12 cellular contexts compared by ENCODE assay signal in the genomic region with DNA sequence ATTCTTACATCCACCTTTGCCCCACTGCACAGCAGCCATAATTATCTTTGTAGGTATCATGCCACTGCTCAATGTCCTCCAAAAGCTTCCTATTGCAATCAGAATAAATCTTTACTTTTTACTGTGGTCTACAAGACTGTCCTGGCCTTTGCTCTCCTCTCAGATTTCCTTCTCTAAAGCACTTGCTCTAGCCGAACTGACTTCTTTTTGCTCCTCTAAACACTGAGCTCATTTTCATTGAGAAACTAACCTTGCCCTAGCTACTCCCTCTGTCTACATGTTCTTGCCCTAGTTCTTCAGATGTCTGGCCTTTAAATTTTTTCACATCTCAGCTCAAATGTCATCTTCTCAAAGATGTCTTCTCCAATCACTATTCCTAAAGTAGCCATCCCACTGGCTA.
DNase-seq lines count a peak whose midpoint lies in the region; ATAC-seq and TF ChIP-seq lines count a peak whose summit lies in the region.
"Had no signal": no experiment of that assay in that cellular context is flagged by ENCODE, and none has a peak within 500 bp of the region (broad histone marks: within the 10 kb centered on the region; RNA-seq: fewer than 3 reads in every experiment).

No MANE protein-coding gene starts in this region.

- no peak for TF ChIP-seq CTCF in brain microvascular endothelial cell (IDR thresholded peaks at IDR 0.05; ENCODE audit: low read depth, low read length, missing control alignments)

- ATAC-seq in GM18519 (IDR thresholded peaks at IDR 0.05; ENCODE audit: low FRiP score, unreplicated experiment) (peak; percentile 36), GM21423 (IDR thresholded peaks at IDR 0.05; ENCODE audit: unreplicated experiment) (peak; percentile 41), HG02981 (IDR thresholded peaks at IDR 0.05; ENCODE audit: unreplicated experiment) (peak; percentile 43), HG03575 (IDR thresholded peaks at IDR 0.05; ENCODE audit: extremely low read depth, insufficient number of reproducible peaks, low FRiP score, unreplicated experiment) (peak; percentile 43)

- H3K4me3 ChIP-seq in brain microvascular endothelial cell (ENCODE audit: low read depth, low read length): no peak overlapping the region
- H3K4me3 ChIP-seq: BLaER1 treated with 17β-estradiol and CSF1 and Interleukin-3, amounts not matched to agents 10 nM and 100 nM had no signal

- DNase-seq in brain microvascular endothelial cell (no peak), inferior parietal cortex (ENCODE audit: extremely low spot score) (no peak), A172 (ENCODE audit: low spot score) (no peak)
- no peak for DNase-seq in stimulated activated naive CD4-positive, alpha-beta T cell treated with Interleukin-2 at 50 U/mL for 16 hours (lab: John Stamatoyannopoulos, UW)
- DNase-seq: effector memory CD4-positive, alpha-beta T cell; NCI-H226; stimulated activated CD4-positive, alpha-beta T cell treated with anti-CD3 and anti-CD28 coated beads, Interleukin-4, amount 100 ng/mL, for 24 hours had no signal

- no peaks in the 10 kb centered on the region for H3K27me3 ChIP-seq in brain microvascular endothelial cell (replicated peaks)
- H3K27me3 ChIP-seq: BLaER1 treated with 17β-estradiol and CSF1 and Interleukin-3, amounts not matched to agents 10 nM and 100 nM had no signal

- in situ Hi-C loops in brain microvascular endothelial cell (cut with HindIII; ENCODE audit: low pct_ligation_motif_present, low sequenced_read_pairs): no loop called here

- no peaks in the 10 kb centered on the region for H3K36me3 ChIP-seq in brain microvascular endothelial cell (replicated peaks)

- H3K27ac ChIP-seq in brain microvascular endothelial cell: no peak overlapping the region
- H3K27ac ChIP-seq: BLaER1 treated with 17β-estradiol and CSF1 and Interleukin-3, amounts not matched to agents 10 nM and 100 nM had no signal
